In genomic region chr1:67674260-67675011, GRCh38 we compare ENCODE assay signal across 1 cellular context.
A peak's percentile ranks its signal among the peaks of the same experiment; 100 is the strongest.
TF ChIP-seq lines count a peak whose summit lies in the region.

No MANE protein-coding gene starts in this region.

TF ChIP-seq in HEK293, 187 proteins besides CTCF, POLR2A, EP300 and RAD21 (continued from another document):
- TF ChIP-seq ZNF488 (tag by site-specific recombination; IDR thresholded peaks at IDR 0.05) (no peak), ZNF214 (tag by site-specific recombination; IDR thresholded peaks at IDR 0.05; ENCODE audit: borderline replicate concordance) (no peak), BCL6B (tag by site-specific recombination; IDR thresholded peaks at IDR 0.05) (no peak), GLI4 (tag by site-specific recombination; IDR thresholded peaks at IDR 0.05) (no peak), FEZF1 (tag by site-specific recombination; IDR thresholded peaks at IDR 0.05) (peak; percentile 68), ZNF302 (tag by site-specific recombination; IDR thresholded peaks at IDR 0.05; ENCODE audit: low read depth) (no peak), ZNF121 (tag by site-specific recombination; IDR thresholded peaks at IDR 0.05) (no peak), KLF9 (tag by site-specific recombination; IDR thresholded peaks at IDR 0.05; ENCODE audit: low read depth) (peak; percentile 55; the same call in 1 of the 2 replicates), AEBP2 (tag by site-specific recombination; IDR thresholded peaks at IDR 0.05; ENCODE audit: borderline replicate concordance) (no peak), ZNF2 (tag by site-specific recombination; IDR thresholded peaks at IDR 0.05) (0 out of 2 replicates have a peak, but pooled peaks have one; percentile 18), MEIS1 (CRISPR knock-in tag; IDR thresholded peaks at IDR 0.05; ENCODE audit: borderline replicate concordance) (no peak), REST (tag by site-specific recombination; IDR thresholded peaks at IDR 0.05) (no peak), ZNF704 (tag by site-specific recombination; IDR thresholded peaks at IDR 0.05) (no peak), PRDM1 (tag by site-specific recombination; IDR thresholded peaks at IDR 0.05) (peak; percentile 42; the same call in 1 of the 2 replicates)
